Comparison of ENCODE assay signal across 8 cellular contexts in genomic region chr18:31723998-31724711, GRCh38. TPM values are rescaled to one million over a fixed set of nuclear protein-coding genes. Genes with fewer than 3 reads are reported as not detected.
DNase-seq lines count a peak whose midpoint lies in the region; TF ChIP-seq lines count a peak whose summit lies in the region.

No MANE protein-coding gene starts in this region.

- peaks cover 31% of the 10 kb centered on the region for H3K27me3 Mint-ChIP-seq in Calu3 (ENCODE audit: unreplicated experiment)

- H3K4me1 ChIP-seq in esophagus (ENCODE audit: control insufficient read depth in 2 of 2, insufficient read depth in 2 of 2, low read length in 1 of 2) (no peaks in the 10 kb centered on the region), ovary (ENCODE audit: insufficient read depth) (no peaks in the 10 kb centered on the region)

- H3K4me3 Mint-ChIP-seq in Calu3 (ENCODE audit: low read depth, unreplicated experiment), result peak overlapping the region; percentile 94

- no peaks in the 10 kb centered on the region for H3K9me3 Mint-ChIP-seq in Calu3 (ENCODE audit: low read depth, unreplicated experiment)

- DNase-seq in Calu3 (peak; percentile 19), M059J (ENCODE audit: low read depth) (peak; percentile 7), ovary (peak; percentile 11 to 56 (median 36)), NCI-H1092 (lab: John Stamatoyannopoulos, UW) (no peak), KG1 (lab: John Stamatoyannopoulos, UW) (no peak), GM19240 (ENCODE audit: insufficient read length, low spot score) (no peak)
- DNase-seq in activated CD4-positive, CD25-positive, alpha-beta regulatory T cell treated with anti-CD3 and anti-CD28 coated beads, Interleukin-2, amount 50 U/mL, for 72 hours, result no peak

- peak overlapping the region; percentile 41 for H3K27ac Mint-ChIP-seq in Calu3 (ENCODE audit: unreplicated experiment)

- intact Hi-C loops in Calu3 (cut with micrococcal nuclease; ENCODE audit: unreplicated experiment), result loop anchor here (2.0 to 5.0 kb wide), 2 partner anchors 167 to 752 kb away; no protein-coding TSS in a partner anchor
- intact Hi-C loops in ovary (cut with DNase I), result loop anchor here (5.0 kb wide), 2 partner anchors 102 to 167 kb away; no protein-coding TSS in a partner anchor

- H3K27me3 ChIP-seq in esophagus (ENCODE audit: control insufficient read depth in 1 of 2, insufficient read depth in 2 of 2, low read length in 2 of 2), result no peaks in the 10 kb centered on the region
- no peaks in the 10 kb centered on the region for H3K27me3 ChIP-seq in ovary

- CTCF ChIA-PET in Calu3 (lab: Charles Lee), result interaction anchor here (0.7 to 1.5 kb wide), 4 partner anchors 24 to 300 kb away, joined by 3 to 6 read pairs (median 3); no protein-coding TSS in a partner anchor

- BruUV-seq in Calu3 (replicated peaks; lab: Mats Ljungman, UMichigan), result no TSS peak

- 6 to 12% methylated on average over 43 of the region's 43 CpGs for WGBS in esophagus, 2 donors
- 1 to 12% (median 2%) methylated on average over 43 of the region's 43 CpGs for WGBS in ovary, 3 donors

- H3K36me3 Mint-ChIP-seq in Calu3 (ENCODE audit: insufficient read depth, unreplicated experiment), result peaks cover 7% of the 10 kb centered on the region

- H3K9me3 ChIP-seq in esophagus (ENCODE audit: control insufficient read depth in 2 of 2, insufficient read depth in 1 of 2, low read depth in 1 of 2, low read length in 1 of 2) (peaks cover 0 to 2% of the 10 kb centered on the region in 2 donors), ovary (no peaks in the 10 kb centered on the region)

- TF ChIP-seq POLR2A in ovary (IDR thresholded peaks at IDR 0.05), result no peak

- H3K4me3 ChIP-seq in esophagus (ENCODE audit: low read depth in 1 of 2, low read length in 2 of 2), result peak overlapping the region; percentile 61 to 67
- H3K4me3 ChIP-seq in ovary, result peak overlapping the region; percentile 38

- TF ChIP-seq EP300 in ovary (IDR thresholded peaks at IDR 0.05), result no peak

- TF ChIP-seq CTCF in Calu3 (IDR thresholded peaks at IDR 0.05; ENCODE audit: unreplicated experiment) (no peak), ovary (IDR thresholded peaks at IDR 0.05) (no peak)

- peak overlapping the region in 1 of 2 donors; percentile 37 for H3K27ac ChIP-seq in esophagus (ENCODE audit: low read depth in 2 of 2, low read length in 1 of 2)
- peak overlapping the region; percentile 1 to 55 for H3K27ac ChIP-seq in ovary

- H3K36me3 ChIP-seq in esophagus (ENCODE audit: control insufficient read depth in 2 of 2, insufficient read depth in 2 of 2, low read length in 1 of 2), result no peaks in the 10 kb centered on the region
- H3K36me3 ChIP-seq in ovary, result no peaks in the 10 kb centered on the region

- H3K4me1 Mint-ChIP-seq in Calu3 (ENCODE audit: low read depth, unreplicated experiment), result peaks cover 8% of the 10 kb centered on the region

RNA-seq across cellular contexts. Expression of gene SLC25A52, which starts 36.5 kb away (rescaled TPM):
- not detected in 2 replicates for total RNA-seq in Calu3 (2022)
- not detected in 2 replicates for total RNA-seq in M059J (2014; rRNA removed; shearing (Covaris generic))
- polyA plus RNA-seq in esophagus, result under 1 TPM in 1 of 2 donors, not detected in 1; 0.02 TPM
- total RNA-seq in ovary, result not detected
- polyA plus RNA-seq in ovary, result not detected

RNA-seq across cellular contexts. Expression of gene B4GALT6, which starts 39.8 kb away (rescaled TPM):
- 11.1 and 22.0 TPM in 2 replicates for total RNA-seq in Calu3 (2022)
- total RNA-seq in M059J (2014; rRNA removed; shearing (Covaris generic)), result 1.6 and 3.8 TPM in 2 replicates
- polyA plus RNA-seq in esophagus, result 1 to 10 TPM; 1.2 to 2.4 TPM
- 10 to 100 TPM in 3 of 7 donors, 1 to 10 TPM in 4; 3.3 to 16.5 (median 9.0) TPM for total RNA-seq in ovary
- polyA plus RNA-seq in ovary, result 1 to 10 TPM; 2.1 to 6.5 TPM

Comparison
In these comparisons a context has a peak if more than half of its experiments do, and no peak if none do; other contexts are left out.
1. DNase-seq: peak in Calu3 (single experiment), M059J (single experiment) and ovary (5 of 5); none in NCI-H1092 (single experiment), KG1 (single experiment), activated CD4-positive, CD25-positive, alpha-beta regulatory T cell treated with anti-CD3 and anti-CD28 coated beads, Interleukin-2, amount 50 U/mL, for 72 hours (single experiment) and GM19240 (single experiment).